12 cellular contexts compared by ENCODE assay signal in the genomic region with DNA sequence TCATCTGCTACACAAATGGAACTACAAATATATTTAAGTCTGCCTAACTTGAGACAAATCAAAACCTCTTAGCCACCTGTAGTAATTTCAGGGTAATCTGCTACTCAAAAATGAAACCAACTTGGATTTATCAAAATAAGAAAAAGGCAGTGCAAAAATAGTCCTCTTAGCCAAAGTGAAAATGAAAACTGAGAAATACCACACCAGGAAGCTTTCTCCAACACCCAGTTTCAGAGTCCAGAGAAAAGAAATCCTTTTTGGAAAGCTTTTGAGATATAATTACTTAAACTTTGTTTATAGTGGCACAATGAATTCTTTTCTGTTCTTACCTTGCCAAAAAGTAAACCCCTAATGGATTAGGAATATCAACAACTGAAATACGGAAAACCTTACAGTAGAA.
DNase-seq lines count a peak whose midpoint lies in the region; ATAC-seq and TF ChIP-seq lines count a peak whose summit lies in the region.
"Had no signal": no experiment of that assay in that cellular context is flagged by ENCODE, and none has a peak within 500 bp of the region (broad histone marks: within the 10 kb centered on the region; RNA-seq: fewer than 3 reads in every experiment).

No MANE protein-coding gene starts in this region.

- H3K9ac ChIP-seq in MM.1S (ENCODE audit: low read length) (no peak overlapping the region), mesenchymal stem cell (ENCODE audit: low read length) (peak overlapping the region; percentile 76)

- H4K91ac ChIP-seq in mesenchymal stem cell (ENCODE audit: low read length): no peak overlapping the region

- H2BK15ac ChIP-seq in mesenchymal stem cell (ENCODE audit: low read depth, poor library complexity, severe bottlenecking): no peak overlapping the region

- H3K79me1 ChIP-seq in mesenchymal stem cell (replicated peaks; ENCODE audit: low read length, poor library complexity, severe bottlenecking): no peaks in the 10 kb centered on the region

- H2BK12ac ChIP-seq in mesenchymal stem cell (ENCODE audit: low read length in 2 of 2): no peak overlapping the region

- TF ChIP-seq CTCF in MM.1S (IDR thresholded peaks at IDR 0.05; ENCODE audit: low read length) (no peak), brain microvascular endothelial cell (IDR thresholded peaks at IDR 0.05; ENCODE audit: low read depth, low read length, missing control alignments) (no peak)

- H3K36me3 ChIP-seq in MM.1S (replicated peaks; ENCODE audit: insufficient read depth, low read length): no peaks in the 10 kb centered on the region
- H3K36me3 ChIP-seq in mesenchymal stem cell (ENCODE audit: control insufficient read depth in 1 of 2, insufficient read depth in 2 of 2, low read depth in 1 of 2, low read length in 2 of 2): no peaks in the 10 kb centered on the region
- no peaks in the 10 kb centered on the region for H3K36me3 ChIP-seq in brain microvascular endothelial cell (replicated peaks)

- peak overlapping the region; percentile 54 for H3K4me2 ChIP-seq in MM.1S (ENCODE audit: low read depth, low read length)
- H3K4me2 ChIP-seq in mesenchymal stem cell (ENCODE audit: low read length, poor library complexity, severe bottlenecking): no peak overlapping the region

- no peak overlapping the region for H3K23ac ChIP-seq in mesenchymal stem cell (ENCODE audit: low read length in 2 of 2)

- no peak overlapping the region for H3K14ac ChIP-seq in mesenchymal stem cell (ENCODE audit: low read length in 2 of 2)

- H3K4me3 ChIP-seq in MM.1S (ENCODE audit: low read length) (peak overlapping the region; percentile 49), mesenchymal stem cell (ENCODE audit: insufficient read depth in 1 of 2, low read depth in 1 of 2, low read length in 2 of 2) (peak overlapping the region in 1 of 2 experiments; percentile 55), brain microvascular endothelial cell (ENCODE audit: low read depth, low read length) (no peak overlapping the region)

- H3K18ac ChIP-seq in mesenchymal stem cell (ENCODE audit: low read depth in 1 of 2, low read length in 2 of 2): no peak overlapping the region

- H3K27ac ChIP-seq in MM.1S (ENCODE audit: low read length) (peak overlapping the region; percentile 31; the same call in 1 of the 2 replicates), mesenchymal stem cell (ENCODE audit: low read length, poor library complexity, severe bottlenecking) (no peak overlapping the region), brain microvascular endothelial cell (no peak overlapping the region)

- no peak overlapping the region for H4K8ac ChIP-seq in mesenchymal stem cell (ENCODE audit: low read length)

- H3K27me3 ChIP-seq in MM.1S (replicated peaks; ENCODE audit: insufficient read depth, low read length): no peaks in the 10 kb centered on the region
- H3K27me3 ChIP-seq in mesenchymal stem cell (ENCODE audit: control insufficient read depth in 1 of 2, insufficient read depth in 1 of 2, low read length in 2 of 2): no peaks in the 10 kb centered on the region
- no peaks in the 10 kb centered on the region for H3K27me3 ChIP-seq in brain microvascular endothelial cell (replicated peaks)

- DNase-seq in MM.1S (peak; percentile 78), mesenchymal stem cell (no peak), hypothalamus (lab: John Stamatoyannopoulos, UW) (no peak), brain microvascular endothelial cell (no peak), T-helper 9 cell (no peak), DMS153 treated with DMSO at 0.1 percent for 48 hours (lab: John Stamatoyannopoulos, UW; ENCODE audit: unreplicated experiment) (no peak)
- DNase-seq: activated naive CD4-positive, alpha-beta T cell; effector CD8-positive, alpha-beta T cell; NK-92 treated with Interleukin-12 subunit alpha and Interleukin-12 subunit beta, amount 100 ng/mL, for 24 hours; stimulated activated CD4-positive, alpha-beta T cell treated with anti-CD3 and anti-CD28 coated beads, Interleukin-1b, Interleukin-23, amount 100 ng/mL, for 48 hours had no signal

- no peak overlapping the region for H2BK5ac ChIP-seq in mesenchymal stem cell (ENCODE audit: low read depth, low read length, poor library complexity, severe bottlenecking)

- in situ Hi-C loops in brain microvascular endothelial cell (cut with HindIII; ENCODE audit: low pct_ligation_motif_present, low sequenced_read_pairs): no loop called here

- H2AFZ ChIP-seq in MM.1S (ENCODE audit: low read length) (no peak overlapping the region), mesenchymal stem cell (ENCODE audit: low read depth, low read length) (no peak overlapping the region)

- peaks cover 16% of the 10 kb centered on the region for H3K4me1 ChIP-seq in MM.1S (ENCODE audit: low read length)
- H3K4me1 ChIP-seq in mesenchymal stem cell (ENCODE audit: control insufficient read depth, insufficient read depth, low read depth, low read length): no peaks in the 10 kb centered on the region

- no peaks in the 10 kb centered on the region for H3K79me2 ChIP-seq in MM.1S (ENCODE audit: low read length)

- no peaks in the 10 kb centered on the region for H4K20me1 ChIP-seq in MM.1S (ENCODE audit: insufficient read depth, low read length)

- no peak overlapping the region for H3K4ac ChIP-seq in mesenchymal stem cell (ENCODE audit: low read depth in 1 of 2, low read length in 2 of 2)

- H3K9me3 ChIP-seq in MM.1S (replicated peaks; ENCODE audit: insufficient read depth, low read length) (no peaks in the 10 kb centered on the region), mesenchymal stem cell (ENCODE audit: control insufficient read depth, low read length) (no peaks in the 10 kb centered on the region)

- WGBS in mesenchymal stem cell: 80% methylated on average over 1 of the region's 1 CpG

- no peaks in the 10 kb centered on the region for H3K9me2 ChIP-seq in MM.1S (replicated peaks; ENCODE audit: insufficient read depth, low read length)

- 0 out of 2 replicates have a peak, but pooled peaks cover 4% of the 10 kb centered on the region for H3F3A ChIP-seq in MM.1S (ENCODE audit: insufficient read depth, low read length)

- H2BK120ac ChIP-seq in mesenchymal stem cell (ENCODE audit: low read depth, low read length): no peak overlapping the region

- no peak overlapping the region for H2AK5ac ChIP-seq in mesenchymal stem cell (ENCODE audit: low read length, severe bottlenecking)

- ATAC-seq in GM18511 (IDR thresholded peaks at IDR 0.05; ENCODE audit: unreplicated experiment): peak; percentile 87
- peak; percentile 77 for ATAC-seq in HG02623 (IDR thresholded peaks at IDR 0.05; ENCODE audit: unreplicated experiment)
